ENCODE assay signal across 16 cellular contexts in genomic region chr3:138068046-138068445, GRCh38. TPM values are rescaled to one million over a fixed set of nuclear protein-coding genes. Genes with fewer than 3 reads are reported as not detected.
"Had no signal": no experiment of that assay in that cellular context is flagged by ENCODE, and none has a peak within 500 bp of the region (broad histone marks: within the 10 kb centered on the region; RNA-seq: fewer than 3 reads in every experiment).

No MANE protein-coding gene starts in this region.

- DNase-seq: NCI-H2029 treated with DMSO at 0.1 percent for 48 hours, NCI-H510A had no signal

- H3K36me3 ChIP-seq: breast epithelium had no signal

- H3K27ac ChIP-seq: ascending aorta, breast epithelium, KMS-11, RWPE1, SJCRH30, SK-N-MC, WERI-Rb-1 had no signal

- H3K4me3 ChIP-seq: ascending aorta, breast epithelium, SJCRH30, SK-N-MC had no signal

- H3K27me3 ChIP-seq: ascending aorta, breast epithelium, SJCRH30 had no signal

- H3K4me2 ChIP-seq: KMS-11 had no signal

- H3K9me3 ChIP-seq: ascending aorta, breast epithelium, SJCRH30 had no signal

- H3K4me1 ChIP-seq: ascending aorta, breast epithelium, SJCRH30 had no signal

RNA-seq across cellular contexts. Expression of gene DZIP1L, which starts 47.4 kb away (rescaled TPM):
- total RNA-seq: T-helper 2 cell treated with Interferon-gamma antibody and Interleukin-4, amounts not matched to agents 100 ng/mL and 5 ng/mL, for 36 hours had no signal

RNA-seq across cellular contexts. Expression of gene CLDN18, which starts 58.1 kb away (rescaled TPM):
- total RNA-seq: activated CD4-positive, alpha-beta memory T cell treated with anti-CD3 and anti-CD28 coated beads, Interleukin-2, amount 10 ng/mL, durations not matched to agents 7 days and 5 days; activated naive CD8-positive, alpha-beta T cell treated with anti-CD3 and anti-CD28 coated beads for 36 hours; activated T-helper 2 cell treated with anti-CD3 and anti-CD28 coated beads, Interferon-gamma antibody, Interleukin-2, Interleukin-4, amounts not matched to agents 10 μg/mL and 5 μg/mL and 100 μg/mL, durations not matched to agents 14 hours and 24 hours and 36 hours; breast epithelium; cardiac septum; PC-3; SJCRH30; T-helper 1 cell treated with Interleukin-12 subunit alpha and Interleukin-12 subunit beta and Interleukin-4 antibody, amounts not matched to agents 30 ng/mL and 1 ng/mL, for 36 hours; T-helper 2 cell treated with Interferon-gamma antibody and Interleukin-4, amounts not matched to agents 100 ng/mL and 5 ng/mL, for 36 hours had no signal
